Comparison of ENCODE assay signal across 10 cellular contexts in the genomic region with DNA sequence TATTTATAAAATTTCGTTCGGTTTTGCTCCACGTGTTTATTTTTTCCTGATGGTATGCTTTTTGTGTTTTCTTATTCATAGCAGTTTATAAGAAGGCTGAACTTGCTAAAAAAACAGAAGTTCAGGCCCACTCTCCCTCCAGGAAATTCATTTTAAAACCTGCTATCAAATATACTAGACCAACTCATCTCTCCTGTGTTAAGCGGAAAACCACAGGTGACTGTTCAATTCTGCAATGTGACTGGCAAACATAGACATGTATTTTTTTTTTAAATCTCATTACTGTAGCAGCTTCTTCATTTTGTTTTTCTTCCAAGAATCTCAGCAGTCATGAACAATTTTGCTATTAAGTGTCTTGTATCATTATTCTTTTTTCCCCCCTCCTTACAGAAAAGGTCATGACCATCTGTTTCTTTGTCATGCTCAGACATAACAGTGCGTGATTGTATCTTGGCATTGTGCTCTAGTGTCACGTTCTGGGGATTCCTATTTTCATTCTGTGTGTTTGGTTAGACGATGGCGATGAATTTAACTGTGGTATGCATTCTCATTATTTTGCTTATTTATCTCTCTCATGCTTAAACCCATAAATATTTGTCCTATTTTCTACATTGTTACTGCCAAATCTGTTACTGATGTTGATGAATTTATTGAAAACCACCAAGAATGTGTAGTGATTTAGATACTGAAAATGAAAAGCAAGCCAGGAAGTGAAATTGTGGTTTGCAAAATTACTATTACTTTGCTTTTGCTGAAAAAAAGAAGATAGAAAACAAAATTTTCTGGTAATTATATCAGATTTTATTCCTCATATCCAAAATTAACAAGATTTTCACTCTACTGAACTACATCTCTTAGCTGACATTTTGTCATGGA.
DNase-seq lines count a peak whose midpoint lies in the region; ATAC-seq and TF ChIP-seq lines count a peak whose summit lies in the region.
"Had no signal": no experiment of that assay in that cellular context is flagged by ENCODE, and none has a peak within 500 bp of the region (broad histone marks: within the 10 kb centered on the region; RNA-seq: fewer than 3 reads in every experiment).

No MANE protein-coding gene starts in this region.

- H2AFZ ChIP-seq in MM.1S (ENCODE audit: low read length) = no peak overlapping the region

- H3K9ac ChIP-seq in MM.1S (ENCODE audit: low read length) = no peak overlapping the region

- H3K9me3 ChIP-seq in MM.1S (replicated peaks; ENCODE audit: insufficient read depth, low read length) = no peaks in the 10 kb centered on the region
- H3K9me3 ChIP-seq: esophagus muscularis mucosa, right lobe of liver had no signal

- no peak overlapping the region for H3K27ac ChIP-seq in MM.1S (ENCODE audit: low read length)
- H3K27ac ChIP-seq: esophagus muscularis mucosa, right lobe of liver had no signal

- H3K4me1 ChIP-seq in MM.1S (ENCODE audit: low read length) = no peaks in the 10 kb centered on the region
- H3K4me1 ChIP-seq: esophagus muscularis mucosa, right lobe of liver had no signal

- no peak for TF ChIP-seq CTCF in MM.1S (IDR thresholded peaks at IDR 0.05; ENCODE audit: low read length)

- peak; percentile 77 for ATAC-seq in GM19023 (IDR thresholded peaks at IDR 0.05; ENCODE audit: unreplicated experiment)
- peak; percentile 77 for ATAC-seq in HG02642 (IDR thresholded peaks at IDR 0.05; ENCODE audit: poor library complexity, unreplicated experiment)
- peak; percentile 63 for ATAC-seq in HG03521 (IDR thresholded peaks at IDR 0.05; ENCODE audit: unreplicated experiment)
- ATAC-seq: right lobe of liver had no signal

- no peaks in the 10 kb centered on the region for H3K9me2 ChIP-seq in MM.1S (replicated peaks; ENCODE audit: insufficient read depth, low read length)

- H3K79me2 ChIP-seq in MM.1S (ENCODE audit: low read length) = no peaks in the 10 kb centered on the region

- H3K4me2 ChIP-seq in MM.1S (ENCODE audit: low read depth, low read length) = no peak overlapping the region

- no peaks in the 10 kb centered on the region for H3K27me3 ChIP-seq in MM.1S (replicated peaks; ENCODE audit: insufficient read depth, low read length)
- H3K27me3 ChIP-seq: esophagus muscularis mucosa, right lobe of liver had no signal

- DNase-seq in AG20443 (ENCODE audit: low spot score) (peak; percentile 11), NCI-H2107 treated with DMSO at 0.1 percent for 48 hours (lab: John Stamatoyannopoulos, UW; ENCODE audit: unreplicated experiment) (no peak), occipital lobe (lab: John Stamatoyannopoulos, UW) (no peak), MM.1S (no peak)
- DNase-seq in activated CD4-positive, alpha-beta T cell treated with anti-CD3 and anti-CD28 coated beads, Interleukin-2, amount 50 U/mL, for 48 hours = no peak
- DNase-seq: right lobe of liver had no signal

- no peaks in the 10 kb centered on the region for H3F3A ChIP-seq in MM.1S (ENCODE audit: insufficient read depth, low read length)

- no peaks in the 10 kb centered on the region for H4K20me1 ChIP-seq in MM.1S (ENCODE audit: insufficient read depth, low read length)

- H3K36me3 ChIP-seq in MM.1S (replicated peaks; ENCODE audit: insufficient read depth, low read length) = no peaks in the 10 kb centered on the region
- H3K36me3 ChIP-seq: esophagus muscularis mucosa, right lobe of liver had no signal

- H3K4me3 ChIP-seq in MM.1S (ENCODE audit: low read length) = no peak overlapping the region
- H3K4me3 ChIP-seq: esophagus muscularis mucosa, right lobe of liver had no signal
